ENCODE assay signal across 23 cellular contexts in genomic region chrX:13798184-13798583, GRCh38.
"Had no signal": no experiment of that assay in that cellular context is flagged by ENCODE, and none has a peak within 500 bp of the region (broad histone marks: within the 10 kb centered on the region; RNA-seq: fewer than 3 reads in every experiment).

No MANE protein-coding gene starts in this region.

- DNase-seq: colonic mucosa; cortex of kidney; effector CD8-positive, alpha-beta T cell; effector memory CD8-positive, alpha-beta T cell; endodermal cell; erythroblast; esophagus squamous epithelium; foreskin melanocyte; gastrocnemius medialis; glutamatergic neuron; heart right ventricle; hippocampal formation; left cardiac atrium; left lung; left ventricle myocardium superior; lower lobe of right lung; mesendoderm; midbrain; naive thymus-derived CD4-positive, alpha-beta T cell had no signal

- H3K36me3 ChIP-seq: colonic mucosa, esophagus squamous epithelium, gastrocnemius medialis, heart right ventricle, left lung, lower lobe of right lung had no signal

- H3K9me3 ChIP-seq: colonic mucosa, esophagus squamous epithelium, gastrocnemius medialis, left lung, lower lobe of right lung had no signal

- H3K4me3 ChIP-seq: colonic mucosa, esophagus squamous epithelium, gastrocnemius medialis, heart right ventricle, left lung, lower lobe of right lung had no signal

- H3K27ac ChIP-seq: colonic mucosa, epithelial cell of prostate, esophagus squamous epithelium, gastrocnemius medialis, heart right ventricle, left lung, lower lobe of right lung had no signal

- FAIRE-seq: endometrium, islet of Langerhans, keratinocyte had no signal

- H3K4me1 ChIP-seq: colonic mucosa, esophagus squamous epithelium, gastrocnemius medialis, heart right ventricle, left lung, lower lobe of right lung had no signal

- H3K27me3 ChIP-seq: colonic mucosa, esophagus squamous epithelium, gastrocnemius medialis, left lung had no signal
